1 cellular context compared by ENCODE assay signal in genomic region chr4:6893449-6894085, GRCh38.
TF ChIP-seq lines count a peak whose summit lies in the region.

No MANE protein-coding gene starts in this region.

TF ChIP-seq in HepG2, 621 proteins besides CTCF, POLR2A, EP300 and RAD21 (continued from another document and continues in another):
- 0 out of 2 replicates have a peak, but pooled peaks have one; percentile 37 for TF ChIP-seq ZHX2 (IDR thresholded peaks at IDR 0.05; ENCODE audit: low read depth)
- 0 out of 2 replicates have a peak, but pooled peaks have one; percentile 33 for TF ChIP-seq ZHX2 (CRISPR knock-in tag; IDR thresholded peaks at IDR 0.05; ENCODE audit: borderline replicate concordance)
- TF ChIP-seq ZNF350 (CRISPR knock-in tag; IDR thresholded peaks at IDR 0.05; ENCODE audit: borderline replicate concordance, low read depth) = peak; percentile 27; the same call in 1 of the 2 replicates
- TF ChIP-seq HNRNPK (IDR thresholded peaks at IDR 0.05; ENCODE audit: low read depth, low read length, poor library complexity, severe bottlenecking) = no peak
- TF ChIP-seq BCLAF1 (IDR thresholded peaks at IDR 0.05) = no peak
- TF ChIP-seq ZNF773 (CRISPR knock-in tag; IDR thresholded peaks at IDR 0.05; ENCODE audit: borderline replicate concordance) = 0 out of 2 replicates have a peak, but pooled peaks have one; percentile 15
- peak; percentile 40; the same call in 1 of the 2 replicates for TF ChIP-seq TFAP4 (IDR thresholded peaks at IDR 0.05; ENCODE audit: borderline replicate concordance, low read depth)
- no peak for TF ChIP-seq ZNF713 (CRISPR knock-in tag; IDR thresholded peaks at IDR 0.05)
- TF ChIP-seq ZNF275 (CRISPR knock-in tag; IDR thresholded peaks at IDR 0.05; ENCODE audit: borderline replicate concordance) = no peak; the same call in 1 of the 2 replicates
- TF ChIP-seq ZNF766 (CRISPR knock-in tag; IDR thresholded peaks at IDR 0.05; ENCODE audit: borderline replicate concordance) = no peak; the same call in 1 of the 2 replicates
- peak; percentile 72 for TF ChIP-seq ZNF687 (CRISPR knock-in tag; IDR thresholded peaks at IDR 0.05)
- TF ChIP-seq FLYWCH1 (CRISPR knock-in tag; IDR thresholded peaks at IDR 0.05) = no peak
- TF ChIP-seq ZNF605 (CRISPR knock-in tag; IDR thresholded peaks at IDR 0.05) = peak; percentile 79
- no peak for TF ChIP-seq CBX2 (IDR thresholded peaks at IDR 0.05; ENCODE audit: low read depth, low read length)
- TF ChIP-seq CBX2 (CRISPR knock-in tag; IDR thresholded peaks at IDR 0.05; ENCODE audit: low read depth) = 0 out of 2 replicates have a peak, but pooled peaks have one; percentile 64
- TF ChIP-seq ZNF407 (CRISPR knock-in tag; IDR thresholded peaks at IDR 0.05; ENCODE audit: not compliant biosample characterization) = no peak
- TF ChIP-seq NRL (CRISPR knock-in tag; IDR thresholded peaks at IDR 0.05; ENCODE audit: borderline replicate concordance) = no peak
- TF ChIP-seq GRHL1 (CRISPR knock-in tag; conservative IDR thresholded peaks at IDR 0.05) = no peak
- TF ChIP-seq ATF4 (CRISPR knock-in tag; IDR thresholded peaks at IDR 0.05) = peak in 1 of 2 experiments; percentile 94; a peak in 2 of 4 replicates
- no peak for TF ChIP-seq GPN1 (CRISPR knock-in tag; IDR thresholded peaks at IDR 0.05; ENCODE audit: borderline replicate concordance)
